ENCODE assay signal across 20 cellular contexts in the genomic region with DNA sequence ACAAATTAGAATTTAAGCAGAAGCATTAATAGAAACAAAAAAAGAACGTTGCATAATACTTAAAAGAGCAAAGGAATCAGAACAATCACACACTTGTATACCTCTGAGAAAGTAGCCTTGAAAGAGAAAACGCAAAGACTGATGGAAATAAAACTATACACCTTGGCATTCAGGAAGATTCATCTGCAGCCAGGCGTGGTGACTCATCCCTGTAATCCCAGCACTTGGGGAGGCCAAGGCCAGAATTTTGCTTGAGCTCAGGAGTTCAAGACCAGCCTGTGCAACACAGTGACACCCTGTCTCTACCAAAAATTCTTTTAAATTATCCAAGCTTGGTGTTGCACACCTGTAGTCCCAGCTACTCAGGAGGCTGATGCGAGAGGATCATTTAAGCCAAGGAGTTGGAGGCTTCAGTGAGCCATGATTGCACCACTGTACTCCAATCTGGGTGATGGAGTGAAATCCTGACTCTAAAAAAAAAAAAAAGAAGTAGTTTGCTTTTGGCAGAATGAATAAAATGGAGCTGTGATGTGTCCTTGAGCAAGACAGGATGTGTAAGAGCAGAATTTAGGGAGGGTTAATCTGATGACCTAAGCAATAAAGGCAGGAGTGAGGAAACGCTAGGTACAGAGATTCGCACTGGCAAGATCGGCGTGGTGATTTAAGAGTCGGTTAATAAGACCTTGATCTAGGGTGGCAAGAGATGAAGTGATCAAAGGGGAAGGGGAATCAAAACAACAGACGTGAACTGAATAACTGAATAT.
"Had no signal": no experiment of that assay in that cellular context is flagged by ENCODE, and none has a peak within 500 bp of the region (broad histone marks: within the 10 kb centered on the region; RNA-seq: fewer than 3 reads in every experiment).

No MANE protein-coding gene starts in this region.

- H3K27ac Mint-ChIP-seq: activated naive CD8-positive, alpha-beta T cell treated with anti-CD3 and anti-CD28 coated beads, Interleukin-2, amount 10 ng/mL, durations not matched to agents 7 days and 5 days; dendritic cell treated with granulocyte-macrophage colony-stimulating factor and Interleukin-4, amounts not matched to agents 40 ng/mL and 50 ng/mL, for 4 days; nephron; progenitor cell of endocrine pancreas had no signal

- H3K9me3 Mint-ChIP-seq: activated naive CD8-positive, alpha-beta T cell treated with anti-CD3 and anti-CD28 coated beads, Interleukin-2, amount 10 ng/mL, durations not matched to agents 7 days and 5 days; dendritic cell treated with granulocyte-macrophage colony-stimulating factor and Interleukin-4, amounts not matched to agents 40 ng/mL and 50 ng/mL, for 4 days had no signal

- H3K4me1 Mint-ChIP-seq: activated naive CD8-positive, alpha-beta T cell treated with anti-CD3 and anti-CD28 coated beads, Interleukin-2, amount 10 ng/mL, durations not matched to agents 7 days and 5 days had no signal

- H3K36me3 ChIP-seq: brain microvascular endothelial cell, gastroesophageal sphincter, left ventricle myocardium inferior, right atrium auricular region, stomach, thoracic aorta, upper lobe of right lung had no signal

- FAIRE-seq: islet of Langerhans had no signal

- H3K27me3 Mint-ChIP-seq: progenitor cell of endocrine pancreas had no signal

- H3K4me3 ChIP-seq: gastroesophageal sphincter, left ventricle myocardium inferior, right atrium auricular region, smooth muscle cell, stomach, thoracic aorta, upper lobe of right lung had no signal

- H3K27ac ChIP-seq: brain microvascular endothelial cell, gastroesophageal sphincter, left ventricle myocardium inferior, right atrium auricular region, stomach, thoracic aorta, upper lobe of right lung had no signal

- H3K9me3 ChIP-seq: gastroesophageal sphincter, left ventricle myocardium inferior, right atrium auricular region, stomach, thoracic aorta, upper lobe of right lung had no signal

- H3K4me2 ChIP-seq: smooth muscle cell had no signal

- H3K27me3 ChIP-seq: brain microvascular endothelial cell, gastroesophageal sphincter, right atrium auricular region, stomach, upper lobe of right lung had no signal

- DNase-seq: activated CD4-positive, CD25-positive, alpha-beta regulatory T cell treated with anti-CD3 and anti-CD28 coated beads, Interleukin-2, amount 50 U/mL, for 72 hours; activated naive CD4-positive, alpha-beta T cell; activated naive CD8-positive, alpha-beta T cell treated with anti-CD3 and anti-CD28 coated beads, Interleukin-2, amount 10 ng/mL, durations not matched to agents 7 days and 5 days; activated T-cell treated with anti-CD3 and anti-CD28 coated beads for 4 hours; brain microvascular endothelial cell; cerebellar nuclear complex; effector memory CD4-positive, alpha-beta T cell; left ventricle myocardium inferior; mesenchymal stem cell; nucleus accumbens; stomach; upper lobe of right lung had no signal

- H3K4me3 Mint-ChIP-seq: activated naive CD8-positive, alpha-beta T cell treated with anti-CD3 and anti-CD28 coated beads, Interleukin-2, amount 10 ng/mL, durations not matched to agents 7 days and 5 days; dendritic cell treated with granulocyte-macrophage colony-stimulating factor and Interleukin-4, amounts not matched to agents 40 ng/mL and 50 ng/mL, for 4 days; nephron had no signal

- H3K36me3 Mint-ChIP-seq: activated naive CD8-positive, alpha-beta T cell treated with anti-CD3 and anti-CD28 coated beads, Interleukin-2, amount 10 ng/mL, durations not matched to agents 7 days and 5 days had no signal

- ATAC-seq: gastroesophageal sphincter, upper lobe of right lung had no signal
